In genomic region chr17:64775701-64776570, GRCh38 we compare ENCODE assay signal across 9 cellular contexts.
A peak's percentile ranks its signal among the peaks of the same experiment; 100 is the strongest.
DNase-seq lines count a peak whose midpoint lies in the region; ATAC-seq, FAIRE-seq and TF ChIP-seq lines count a peak whose summit lies in the region.
"Had no signal": no experiment of that assay in that cellular context is flagged by ENCODE, and none has a peak within 500 bp of the region (broad histone marks: within the 10 kb centered on the region; RNA-seq: fewer than 3 reads in every experiment).

No MANE protein-coding gene starts in this region.

- no peak overlapping the region for H3K4me3 Mint-ChIP-seq in Calu3 (ENCODE audit: low read depth, unreplicated experiment)
- peak overlapping the region in 1 of 7 donors; percentile 23 for H3K4me3 Mint-ChIP-seq in CD8-positive, alpha-beta memory T cell

- H3K23me2 ChIP-seq in H1 (ENCODE audit: low read depth, low read length), result peaks cover 12% of the 10 kb centered on the region; the same call in 1 of the 2 replicates

- H3K27me3 ChIP-seq in HCT116 (ENCODE audit: insufficient read depth, low read length) (no peaks in the 10 kb centered on the region), H1 (replicated peaks in 1 of 4; ENCODE audit: control insufficient read depth in 3 of 4, extremely low read depth in 1 of 4, insufficient read depth in 3 of 4, low read length in 3 of 4) (peaks cover 29 to 58% (median 53%) of the 10 kb centered on the region in 4 experiments), osteoblast (ENCODE audit: insufficient read depth, low read length) (peaks cover 38% of the 10 kb centered on the region), sigmoid colon (peaks cover 26 to 33% (median 29%) of the 10 kb centered on the region in 3 donors)
- no peaks in the 10 kb centered on the region for H3K27me3 ChIP-seq in effector memory CD4-positive, alpha-beta T cell (replicated peaks; ENCODE audit: control insufficient read depth, insufficient read depth, low read length, poor library complexity, severe bottlenecking)
- no peaks in the 10 kb centered on the region for H3K27me3 ChIP-seq in CD8-positive, alpha-beta memory T cell (ENCODE audit: insufficient read depth, low read length, poor library complexity, severe bottlenecking)

- H4K20me1 ChIP-seq in HCT116 (ENCODE audit: insufficient read depth) (no peaks in the 10 kb centered on the region), H1 (replicated peaks in 1 of 2; ENCODE audit: control insufficient read depth in 1 of 2, insufficient read depth in 2 of 2, low read length in 2 of 2) (peaks cover 0 to 5% of the 10 kb centered on the region in 2 experiments), osteoblast (ENCODE audit: insufficient read depth, low read length) (no peaks in the 10 kb centered on the region)

- no peaks in the 10 kb centered on the region for H3K36me3 ChIP-seq in HCT116 (ENCODE audit: control insufficient read depth in 1 of 2, insufficient read depth in 2 of 2, low read length in 2 of 2)
- H3K36me3 ChIP-seq in H1 (ENCODE audit: control insufficient read depth in 2 of 4, insufficient read depth in 4 of 4, low read length in 3 of 4), result peaks cover 0 to 4% (median 0%) of the 10 kb centered on the region in 4 experiments; a peak in 1 of 8 replicates
- no peaks in the 10 kb centered on the region for H3K36me3 ChIP-seq in osteoblast (ENCODE audit: insufficient read depth, low read length)
- H3K36me3 ChIP-seq in sigmoid colon, result no peaks in the 10 kb centered on the region
- H3K36me3 ChIP-seq in effector memory CD4-positive, alpha-beta T cell (ENCODE audit: control insufficient read depth, insufficient read depth, low read length), result no peaks in the 10 kb centered on the region
- no peaks in the 10 kb centered on the region for H3K36me3 ChIP-seq in CD8-positive, alpha-beta memory T cell (ENCODE audit: insufficient read depth, low read length)

- H3K4me1 ChIP-seq in HCT116 (ENCODE audit: control insufficient read depth in 1 of 2, insufficient read depth in 2 of 2, low read length in 2 of 2), result peaks cover 17 to 56% of the 10 kb centered on the region in 2 experiments
- H3K4me1 ChIP-seq in H1 (replicated peaks in 1 of 4; ENCODE audit: control insufficient read depth in 3 of 4, insufficient read depth in 4 of 4, low read length in 3 of 4), result peaks cover 2 to 24% (median 8%) of the 10 kb centered on the region in 4 experiments
- peaks cover 10% of the 10 kb centered on the region for H3K4me1 ChIP-seq in osteoblast (ENCODE audit: insufficient read depth, low read length)
- H3K4me1 ChIP-seq in sigmoid colon, result peaks cover 0 to 50% (median 46%) of the 10 kb centered on the region in 4 donors
- H3K4me1 ChIP-seq in effector memory CD4-positive, alpha-beta T cell (ENCODE audit: control insufficient read depth, insufficient read depth, low read length, poor library complexity, severe bottlenecking), result peaks cover 32% of the 10 kb centered on the region
- peaks cover 22% of the 10 kb centered on the region for H3K4me1 ChIP-seq in CD8-positive, alpha-beta memory T cell (ENCODE audit: insufficient read depth, low read length)

- no peaks in the 10 kb centered on the region for H3K9me3 Mint-ChIP-seq in Calu3 (ENCODE audit: low read depth, unreplicated experiment)
- H3K9me3 Mint-ChIP-seq in CD8-positive, alpha-beta memory T cell, result no peaks in the 10 kb centered on the region

- H3K79me2 ChIP-seq in HCT116 (ENCODE audit: insufficient read depth, low read length) (peaks cover 24% of the 10 kb centered on the region; the same call in 1 of the 2 replicates), H1 (ENCODE audit: control insufficient read depth in 1 of 2, insufficient read depth in 2 of 2, low read length in 2 of 2) (no peaks in the 10 kb centered on the region; a peak in 1 of 4 replicates), osteoblast (ENCODE audit: insufficient read depth, low read length) (no peaks in the 10 kb centered on the region)

- DNase-seq in Calu3 (no peak), HCT116 (ENCODE audit: low read depth, low spot score) (no peak), H1 (ENCODE audit: low read depth in 1 of 2, low spot score in 2 of 2) (no peak), osteoblast (ENCODE audit: insufficient read length, low spot score, missing footprints) (peak; percentile 47), sigmoid colon (no peak), DMS153 (lab: John Stamatoyannopoulos, UW) (no peak)
- DNase-seq in effector memory CD4-positive, alpha-beta T cell, result no peak
- DNase-seq in CD8-positive, alpha-beta memory T cell, result no peak

- peak overlapping the region; percentile 14; the same call in 1 of the 2 replicates for H4K8ac ChIP-seq in H1 (ENCODE audit: extremely low read depth, insufficient read depth, low read length)

- H2BK5ac ChIP-seq in H1 (ENCODE audit: low read depth, low read length), result no peak overlapping the region

- ATAC-seq in HCT116, result no peak

- 90% methylated on average over 12 of the region's 15 CpGs; no CpG with 5 or more reads in 1 of the 2 experiments for WGBS in H1 (ENCODE audit: extremely low coverage in 1 of 2, insufficient coverage in 1 of 2, insufficient read length in 1 of 2, insufficient replicate concordance in 2 of 2, low coverage in 1 of 2, low lambda C conversion rate in 2 of 2, missing lambda C conversion rate in 1 of 2), 2 experiments
- 63 to 85% methylated on average over 15 of the region's 15 CpGs for WGBS in sigmoid colon, 2 donors

- peak overlapping the region; percentile 60 for H3K27ac Mint-ChIP-seq in Calu3 (ENCODE audit: unreplicated experiment)
- peak overlapping the region in 2 of 8 donors; percentile 14 to 55 for H3K27ac Mint-ChIP-seq in CD8-positive, alpha-beta memory T cell

- H3K18ac ChIP-seq in H1 (ENCODE audit: extremely low read depth, low read length), result no peak overlapping the region

- no peak overlapping the region; the same call in 1 of the 2 replicates for H2BK12ac ChIP-seq in H1 (ENCODE audit: low read depth, low read length)

- no peak overlapping the region for H3K14ac ChIP-seq in H1 (ENCODE audit: insufficient read length)

- H4K91ac ChIP-seq in H1 (replicated peaks; ENCODE audit: insufficient read length, low read length), result no peak overlapping the region

- H4K5ac ChIP-seq in H1 (ENCODE audit: insufficient read length, low read depth, low read length), result no peak overlapping the region

- BruUV-seq in Calu3 (replicated peaks; lab: Mats Ljungman, UMichigan) (no TSS peak), HCT116 (replicated peaks; lab: Mats Ljungman, UMichigan) (no TSS peak)

- no peak overlapping the region for H2AK5ac ChIP-seq in H1 (ENCODE audit: low read depth, low read length)

- no peak overlapping the region for H2BK120ac ChIP-seq in H1 (replicated peaks; ENCODE audit: low read depth, low read length)

- TF ChIP-seq RAD21 in HCT116 (IDR thresholded peaks at IDR 0.05; ENCODE audit: low read depth) (no peak), H1 (IDR thresholded peaks at IDR 0.05 in 1 of 2, conservative IDR thresholded peaks at IDR 0.05 in 1 of 2; ENCODE audit: low read depth in 2 of 2, low read length in 2 of 2) (no peak)

- no peaks in the 10 kb centered on the region for H3K27me3 Mint-ChIP-seq in Calu3 (ENCODE audit: unreplicated experiment)
- H3K27me3 Mint-ChIP-seq in CD8-positive, alpha-beta memory T cell, result peaks cover 0 to 2% of the 10 kb centered on the region in 2 donors

- peaks cover 52% of the 10 kb centered on the region for H3K36me3 Mint-ChIP-seq in Calu3 (ENCODE audit: insufficient read depth, unreplicated experiment)
- peaks cover 0 to 3% (median 3%) of the 10 kb centered on the region in 3 donors for H3K36me3 Mint-ChIP-seq in CD8-positive, alpha-beta memory T cell

- H2BK20ac ChIP-seq in H1 (ENCODE audit: low read length), result no peak overlapping the region

- H3K56ac ChIP-seq in H1 (replicated peaks; ENCODE audit: insufficient read length, low read depth, low read length), result no peak overlapping the region

- RAD21 ChIA-PET in HCT116 (lab: Charles Lee; ENCODE audit: low non-redundant PET in 1 of 2, low total read pairs in 2 of 2, uncharacterized antibody in 2 of 2, unreplicated experiment in 2 of 2), result no interaction called here

- POLR2A ChIA-PET in HCT116 (lab: Charles Lee) (no interaction called here), H1 (lab: Charles Lee; ENCODE audit: partially characterized antibody) (interaction anchor here (0.6 kb wide), 1 partner anchor 253 kb away, joined by 3 read pairs; no protein-coding TSS in a partner anchor)
- POLR2A ChIA-PET in CD8-positive, alpha-beta memory T cell (lab: Charles Lee), result no interaction called here

- no peak overlapping the region for H3K4me3 ChIP-seq in HCT116 (replicated peaks in 1 of 2; ENCODE audit: low read depth in 1 of 2, low read length in 2 of 2)
- no peak overlapping the region for H3K4me3 ChIP-seq in H1 (ENCODE audit: extremely low read depth in 1 of 4, insufficient read depth in 2 of 4, low read depth in 3 of 4, low read length in 4 of 4)
- H3K4me3 ChIP-seq in osteoblast (ENCODE audit: insufficient read depth, low read length), result no peak overlapping the region
- H3K4me3 ChIP-seq in sigmoid colon, result no peak overlapping the region
- H3K4me3 ChIP-seq in effector memory CD4-positive, alpha-beta T cell (ENCODE audit: insufficient read depth, low read depth, low read length, poor library complexity, severe bottlenecking), result no peak overlapping the region
- H3K4me3 ChIP-seq in CD8-positive, alpha-beta memory T cell (ENCODE audit: low read length), result no peak overlapping the region

- no peaks in the 10 kb centered on the region for H3K79me1 ChIP-seq in H1 (ENCODE audit: low read depth, low read length)

- no peak overlapping the region for H3K4ac ChIP-seq in H1 (replicated peaks; ENCODE audit: insufficient read length, low read depth, low read length)

- TF ChIP-seq CTCF in Calu3 (IDR thresholded peaks at IDR 0.05; ENCODE audit: unreplicated experiment) (no peak), HCT116 (IDR thresholded peaks at IDR 0.05 in 2 of 3, conservative IDR thresholded peaks at IDR 0.05 in 1 of 3; ENCODE audit: borderline replicate concordance in 1 of 3, insufficient read depth in 1 of 3, low read depth in 2 of 3, low read length in 2 of 3) (no peak), H1 (IDR thresholded peaks at IDR 0.05; ENCODE audit: control extremely low read depth in 1 of 3, insufficient read depth in 1 of 3, low read depth in 1 of 3, low read length in 3 of 3) (no peak), osteoblast (IDR thresholded peaks at IDR 0.05; ENCODE audit: extremely low read depth, low read depth, low read length) (no peak), sigmoid colon (IDR thresholded peaks at IDR 0.05) (no peak)

- H2AFZ ChIP-seq in HCT116 (ENCODE audit: low read depth, low read length, poor library complexity, severe bottlenecking), result no peak overlapping the region
- no peak overlapping the region for H2AFZ ChIP-seq in H1 (ENCODE audit: low read length)
- H2AFZ ChIP-seq in osteoblast (ENCODE audit: low read length), result no peak overlapping the region

- H3K4me2 ChIP-seq in HCT116 (ENCODE audit: low read length) (peak overlapping the region; percentile 79; the same call in 1 of the 2 replicates), H1 (ENCODE audit: insufficient read depth in 1 of 2, low read depth in 2 of 2, low read length in 2 of 2) (peak overlapping the region; percentile 62 to 66; a peak in 2 of 4 replicates), osteoblast (ENCODE audit: insufficient read depth, low read length) (no peak overlapping the region)

- intact Hi-C loops in Calu3 (cut with micrococcal nuclease; ENCODE audit: unreplicated experiment), result loop anchor here (10.0 kb wide), 1 partner anchor 149 kb away; no protein-coding TSS in a partner anchor
- intact Hi-C loops in HCT116 (cut with micrococcal nuclease), result loop anchor here (2.0 to 5.0 kb wide), 2 partner anchors 161 to 423 kb away; no protein-coding TSS in a partner anchor
- intact Hi-C loops in sigmoid colon (cut with DNase I), result loop anchor here (5.0 kb wide), 1 partner anchor 186 kb away; no protein-coding TSS in a partner anchor

- H2BK15ac ChIP-seq in H1 (ENCODE audit: low read length), result peak overlapping the region; percentile 61; the same call in 1 of the 2 replicates

- TF ChIP-seq POLR2A in HCT116 (IDR thresholded peaks at IDR 0.05; ENCODE audit: borderline replicate concordance, extremely low read depth, insufficient read depth, insufficient read length) (no peak), H1 (IDR thresholded peaks at IDR 0.05; ENCODE audit: control extremely low read depth in 1 of 2, low read depth in 2 of 2, low read length in 2 of 2) (no peak), sigmoid colon (IDR thresholded peaks at IDR 0.05) (no peak)

- no peak overlapping the region; the same call in 1 of the 2 replicates for H3K27ac ChIP-seq in HCT116 (ENCODE audit: low read depth, low read length)
- H3K27ac ChIP-seq in H1 (ENCODE audit: low read depth, low read length), result no peak overlapping the region
- H3K27ac ChIP-seq in osteoblast (ENCODE audit: low read depth, low read length), result no peak overlapping the region
- peak overlapping the region in 1 of 4 donors; percentile 55 for H3K27ac ChIP-seq in sigmoid colon
- no peak overlapping the region for H3K27ac ChIP-seq in effector memory CD4-positive, alpha-beta T cell (ENCODE audit: insufficient read depth, low read length, poor library complexity, severe bottlenecking)
- H3K27ac ChIP-seq in CD8-positive, alpha-beta memory T cell (ENCODE audit: low read depth, low read length), result no peak overlapping the region
- H3K27ac ChIP-seq: psoas muscle had no signal

- CTCF ChIA-PET in Calu3 (lab: Charles Lee), result interaction anchor here (1.3 kb wide), 1 partner anchor 143 kb away, joined by 5 read pairs; no protein-coding TSS in a partner anchor
- CTCF ChIA-PET in HCT116 (lab: Charles Lee), result interaction anchor here (1.3 to 5.2 kb wide), 4 partner anchors 21 to 356 kb away, joined by 3 to 40 read pairs (median 6); no protein-coding TSS in a partner anchor
- CTCF ChIA-PET in H1 (lab: Charles Lee; ENCODE audit: partially characterized antibody), result interaction anchor here (1.2 to 6.2 kb wide), 7 partner anchors 8 to 164 kb away, joined by 3 to 28 read pairs (median 3); no protein-coding TSS in a partner anchor
- CTCF ChIA-PET in CD8-positive, alpha-beta memory T cell (lab: Charles Lee), result interaction anchor here (0.7 to 2.1 kb wide), 7 partner anchors 11 to 242 kb away, joined by 3 to 4 read pairs (median 4); no protein-coding TSS in a partner anchor

- H3K23ac ChIP-seq in H1 (ENCODE audit: insufficient read length), result no peak overlapping the region

- H3K9me3 ChIP-seq in HCT116 (ENCODE audit: control insufficient read depth in 1 of 2, insufficient read depth in 1 of 2, low read depth in 1 of 2, low read length in 2 of 2) (no peaks in the 10 kb centered on the region), H1 (ENCODE audit: insufficient read depth in 2 of 2, low read depth in 1 of 2, low read length in 1 of 2) (no peaks in the 10 kb centered on the region), osteoblast (ENCODE audit: low read depth, low read length) (no peaks in the 10 kb centered on the region), sigmoid colon (no peaks in the 10 kb centered on the region)
- no peaks in the 10 kb centered on the region for H3K9me3 ChIP-seq in effector memory CD4-positive, alpha-beta T cell (ENCODE audit: control insufficient read depth, low read length)
- no peaks in the 10 kb centered on the region for H3K9me3 ChIP-seq in CD8-positive, alpha-beta memory T cell (ENCODE audit: low read length)
- H3K9me3 ChIP-seq: psoas muscle had no signal

- no peaks in the 10 kb centered on the region for H3K9me2 ChIP-seq in HCT116 (ENCODE audit: insufficient read depth)

- H3K9ac ChIP-seq in HCT116 (ENCODE audit: low read length) (no peak overlapping the region), H1 (replicated peaks in 1 of 4; ENCODE audit: extremely low read depth in 1 of 4, low read depth in 3 of 4, low read length in 3 of 4) (no peak overlapping the region)

- H3K4me1 Mint-ChIP-seq in Calu3 (ENCODE audit: low read depth, unreplicated experiment), result peaks cover 10% of the 10 kb centered on the region
- H3K4me1 Mint-ChIP-seq in CD8-positive, alpha-beta memory T cell, result peaks cover 9 to 36% (median 17%) of the 10 kb centered on the region in 3 donors

- no peak for FAIRE-seq in H1 (lab: Jason Lieb, UNC)

- TF ChIP-seq EP300 in H1 (IDR thresholded peaks at IDR 0.05; ENCODE audit: borderline replicate concordance in 1 of 2, low read depth in 2 of 2, low read length in 2 of 2) (no peak), sigmoid colon (IDR thresholded peaks at IDR 0.05) (no peak)
